ENCODE assay signal across 14 cellular contexts in the genomic region with DNA sequence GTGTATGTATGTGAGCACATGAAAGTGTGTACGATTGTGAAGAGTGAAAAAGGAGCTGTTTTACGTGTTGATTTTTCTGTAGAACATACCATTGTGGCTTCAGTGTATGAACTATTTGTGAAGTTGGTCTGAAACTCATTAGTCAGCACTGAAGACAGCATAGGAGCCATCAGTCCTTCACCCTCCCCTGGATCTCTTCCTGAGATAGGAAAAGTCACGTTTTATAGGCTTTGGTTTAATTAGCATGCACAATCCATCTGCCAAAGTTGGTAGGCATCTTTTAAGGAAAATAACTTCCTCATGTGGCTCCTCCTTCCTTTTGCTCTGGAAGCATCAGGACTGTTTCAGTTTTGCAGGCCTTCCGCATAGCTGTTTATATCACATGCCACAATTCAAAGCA.
"Had no signal": no experiment of that assay in that cellular context is flagged by ENCODE, and none has a peak within 500 bp of the region (broad histone marks: within the 10 kb centered on the region; RNA-seq: fewer than 3 reads in every experiment).

No MANE protein-coding gene starts in this region.

- H3K4me1 ChIP-seq: uterus had no signal

- H3K36me3 ChIP-seq: uterus had no signal

- H3K27me3 ChIP-seq: adrenal gland, hepatocyte, tibial artery, uterus had no signal

- H3K27ac ChIP-seq: adrenal gland, hepatocyte, tibial artery, uterus had no signal

- DNase-seq: activated naive CD4-positive, alpha-beta T cell treated with Interleukin-2 at 50 U/mL for 16 hours; adrenal gland; islet precursor cell; mammary epithelial cell; mucosa of descending colon; right cardiac atrium; small intestine; stimulated activated CD4-positive, alpha-beta T cell treated with anti-CD3 and anti-CD28 coated beads, Interleukin-4, amount 100 ng/mL, for 24 hours; stimulated activated naive CD4-positive, alpha-beta T cell; tibial artery; uterus had no signal

- H3K4me3 ChIP-seq: adrenal gland, hepatocyte, mucosa of descending colon, tibial artery, uterus had no signal

- ATAC-seq: activated CD4-positive, CD25-positive, alpha-beta regulatory T cell treated with anti-CD3 and anti-CD28 coated beads, Interleukin-2, amount 50 U/mL, for 24 hours; left lobe of liver; mucosa of descending colon; right cardiac atrium had no signal

- H3K9me3 ChIP-seq: adrenal gland, mucosa of descending colon, tibial artery, uterus had no signal
